In genomic region chr19:54399189-54399588, GRCh38 we compare ENCODE assay signal across 33 cellular contexts. TPM values are rescaled to one million over a fixed set of nuclear protein-coding genes. Genes with fewer than 3 reads are reported as not detected.
"Had no signal": no experiment of that assay in that cellular context is flagged by ENCODE, and none has a peak within 500 bp of the region (broad histone marks: within the 10 kb centered on the region; RNA-seq: fewer than 3 reads in every experiment).

No MANE protein-coding gene starts in this region.

- H3K9ac ChIP-seq: neural progenitor cell, parathyroid adenoma had no signal

- H3K9me3 Mint-ChIP-seq: activated CD4-positive, alpha-beta memory T cell treated with anti-CD3 and anti-CD28 coated beads, Interleukin-2, amount 10 ng/mL, durations not matched to agents 7 days and 5 days; activated CD4-positive, alpha-beta T cell treated with anti-CD3 and anti-CD28 coated beads, Interleukin-2, amount 10 ng/mL, durations not matched to agents 7 days and 5 days; activated T-cell treated with anti-CD3 and anti-CD28 coated beads, Interleukin-2, amount 50 U/mL, for 4 hours; activated T-helper 17 cell treated with anti-CD3 and anti-CD28 coated beads, Interleukin-2, amount 50 U/mL, for 72 hours; central memory CD8-positive, alpha-beta T cell; dendritic cell treated with granulocyte-macrophage colony-stimulating factor and Interleukin-4, amounts not matched to agents 40 ng/mL and 50 ng/mL, for 4 days; immature natural killer cell; memory B cell; naive thymus-derived CD8-positive, alpha-beta T cell; neural progenitor cell; stimulated activated effector memory CD8-positive, alpha-beta T cell treated with anti-CD3 and anti-CD28 coated beads, Interleukin-12 subunit alpha, Interleukin-12 subunit beta, amount 100 ng/mL, for 72 hours; stimulated activated naive CD8-positive, alpha-beta T cell treated with anti-CD3 and anti-CD28 coated beads, Interleukin-15, Interleukin-2, amounts not matched to agents 100 ng/mL and 50 ng/mL, for 24 hours had no signal

- DNase-seq: activated CD4-positive, alpha-beta memory T cell treated with anti-CD3 and anti-CD28 coated beads, Interleukin-2, amount 10 ng/mL, durations not matched to agents 7 days and 5 days; activated CD4-positive, alpha-beta T cell treated with anti-CD3 and anti-CD28 coated beads for 1 hour; activated CD4-positive, alpha-beta T cell treated with anti-CD3 and anti-CD28 coated beads, Interleukin-2, amount 10 ng/mL, durations not matched to agents 7 days and 5 days; activated gamma-delta T cell treated with Interleukin-2 at 50 U/mL for 16 hours; activated naive CD4-positive, alpha-beta T cell treated with anti-CD3 and anti-CD28 coated beads, Interleukin-2, amount 50 U/mL, for 16 hours; activated T-cell treated with anti-CD3 and anti-CD28 coated beads, Interleukin-2, amount 50 U/mL, for 4 hours; amniotic stem cell; endodermal cell; foreskin fibroblast; head of caudate nucleus; hypothalamus; immature natural killer cell; kidney; midbrain; naive thymus-derived CD8-positive, alpha-beta T cell; occipital lobe; psoas muscle; sigmoid colon; small intestine; stimulated activated CD4-positive, alpha-beta T cell treated with anti-CD3 and anti-CD28 coated beads, Interleukin-4, amount 100 ng/mL, for 24 hours; substantia nigra; tibial artery had no signal

- H3K4me3 Mint-ChIP-seq: activated CD4-positive, alpha-beta memory T cell treated with anti-CD3 and anti-CD28 coated beads, Interleukin-2, amount 10 ng/mL, durations not matched to agents 7 days and 5 days; activated CD4-positive, alpha-beta T cell treated with anti-CD3 and anti-CD28 coated beads, Interleukin-2, amount 10 ng/mL, durations not matched to agents 7 days and 5 days; activated T-cell treated with anti-CD3 and anti-CD28 coated beads, Interleukin-2, amount 50 U/mL, for 4 hours; activated T-helper 17 cell treated with anti-CD3 and anti-CD28 coated beads, Interleukin-2, amount 50 U/mL, for 72 hours; central memory CD8-positive, alpha-beta T cell; dendritic cell treated with granulocyte-macrophage colony-stimulating factor and Interleukin-4, amounts not matched to agents 40 ng/mL and 50 ng/mL, for 4 days; endodermal cell; immature natural killer cell; memory B cell; naive thymus-derived CD8-positive, alpha-beta T cell; neural progenitor cell; stimulated activated effector memory CD8-positive, alpha-beta T cell treated with anti-CD3 and anti-CD28 coated beads, Interleukin-12 subunit alpha, Interleukin-12 subunit beta, amount 100 ng/mL, for 72 hours; stimulated activated naive CD8-positive, alpha-beta T cell treated with anti-CD3 and anti-CD28 coated beads, Interleukin-15, Interleukin-2, amounts not matched to agents 100 ng/mL and 50 ng/mL, for 24 hours had no signal

- H3K4me2 ChIP-seq: neural progenitor cell had no signal

- ATAC-seq: activated T-cell treated with anti-CD3 and anti-CD28 coated beads, Interleukin-2, amount 50 U/mL, for 4 hours; activated T-helper 17 cell treated with anti-CD3 and anti-CD28 coated beads, Interleukin-2, amount 50 U/mL, for 72 hours; naive thymus-derived CD8-positive, alpha-beta T cell; psoas muscle; stimulated activated effector memory CD8-positive, alpha-beta T cell treated with anti-CD3 and anti-CD28 coated beads, Interleukin-12 subunit alpha, Interleukin-12 subunit beta, amount 100 ng/mL, for 72 hours had no signal

- H3K27ac ChIP-seq: neural progenitor cell, parathyroid adenoma, psoas muscle, sigmoid colon, tibial artery, VCaP had no signal

- H3K79me2 ChIP-seq: parathyroid adenoma had no signal

- H3K27me3 ChIP-seq: neural progenitor cell had no signal

- H2AFZ ChIP-seq: neural progenitor cell, parathyroid adenoma had no signal

- H3K4me1 Mint-ChIP-seq: activated CD4-positive, alpha-beta memory T cell treated with anti-CD3 and anti-CD28 coated beads, Interleukin-2, amount 10 ng/mL, durations not matched to agents 7 days and 5 days; activated CD4-positive, alpha-beta T cell treated with anti-CD3 and anti-CD28 coated beads, Interleukin-2, amount 10 ng/mL, durations not matched to agents 7 days and 5 days; activated T-helper 17 cell treated with anti-CD3 and anti-CD28 coated beads, Interleukin-2, amount 50 U/mL, for 72 hours; central memory CD8-positive, alpha-beta T cell; immature natural killer cell; stimulated activated effector memory CD8-positive, alpha-beta T cell treated with anti-CD3 and anti-CD28 coated beads, Interleukin-12 subunit alpha, Interleukin-12 subunit beta, amount 100 ng/mL, for 72 hours had no signal

- H3K9me3 ChIP-seq: psoas muscle, sigmoid colon, tibial artery had no signal

- H3K27ac Mint-ChIP-seq: activated CD4-positive, alpha-beta memory T cell treated with anti-CD3 and anti-CD28 coated beads, Interleukin-2, amount 10 ng/mL, durations not matched to agents 7 days and 5 days; activated CD4-positive, alpha-beta T cell treated with anti-CD3 and anti-CD28 coated beads, Interleukin-2, amount 10 ng/mL, durations not matched to agents 7 days and 5 days; activated T-helper 17 cell treated with anti-CD3 and anti-CD28 coated beads, Interleukin-2, amount 50 U/mL, for 72 hours; dendritic cell treated with granulocyte-macrophage colony-stimulating factor and Interleukin-4, amounts not matched to agents 40 ng/mL and 50 ng/mL, for 4 days; endodermal cell; immature natural killer cell; memory B cell; naive thymus-derived CD8-positive, alpha-beta T cell; stimulated activated effector memory CD8-positive, alpha-beta T cell treated with anti-CD3 and anti-CD28 coated beads, Interleukin-12 subunit alpha, Interleukin-12 subunit beta, amount 100 ng/mL, for 72 hours; stimulated activated naive CD8-positive, alpha-beta T cell treated with anti-CD3 and anti-CD28 coated beads, Interleukin-15, Interleukin-2, amounts not matched to agents 100 ng/mL and 50 ng/mL, for 24 hours had no signal

- H3K27me3 Mint-ChIP-seq: activated T-helper 17 cell treated with anti-CD3 and anti-CD28 coated beads, Interleukin-2, amount 50 U/mL, for 72 hours had no signal

- H3K36me3 Mint-ChIP-seq: immature natural killer cell; memory B cell; naive thymus-derived CD8-positive, alpha-beta T cell; neural progenitor cell; stimulated activated effector memory CD8-positive, alpha-beta T cell treated with anti-CD3 and anti-CD28 coated beads, Interleukin-12 subunit alpha, Interleukin-12 subunit beta, amount 100 ng/mL, for 72 hours had no signal

- H3K36me3 ChIP-seq: neural progenitor cell, sigmoid colon, tibial artery had no signal

- H3K4me1 ChIP-seq: neural progenitor cell, parathyroid adenoma, psoas muscle, sigmoid colon, tibial artery had no signal

- H3K4me3 ChIP-seq: neural progenitor cell, psoas muscle, sigmoid colon, tibial artery had no signal

RNA-seq across cellular contexts. Expression of gene TTYH1, which starts 16.1 kb away (rescaled TPM):
- total RNA-seq: naive thymus-derived CD8-positive, alpha-beta T cell had no signal

RNA-seq across cellular contexts. Expression of gene LAIR1, which starts 34.5 kb away (rescaled TPM):
- total RNA-seq: astrocyte, endodermal cell, epithelial cell of proximal tubule had no signal
